Comparison of ENCODE assay signal across 33 cellular contexts in the genomic region with DNA sequence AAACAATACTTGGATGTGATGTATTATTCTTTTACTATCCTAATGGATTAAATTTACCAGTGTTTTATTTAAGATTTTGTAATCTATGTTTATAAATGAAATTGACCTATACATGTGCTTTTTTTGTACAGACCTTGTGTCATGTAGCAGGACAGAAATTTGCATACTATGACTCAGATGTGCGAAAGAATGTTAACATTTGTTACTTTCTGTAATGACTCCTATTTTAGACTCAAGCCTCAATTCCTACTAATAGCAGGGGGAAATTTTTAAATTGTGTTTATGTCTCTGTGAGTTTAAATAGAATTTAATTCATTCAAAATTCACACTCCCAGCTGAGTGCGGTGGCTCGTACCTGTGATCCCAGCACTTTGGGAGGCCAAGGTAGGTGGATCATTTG. TPM values are rescaled to one million over a fixed set of nuclear protein-coding genes. Genes with fewer than 3 reads are reported as not detected.
DNase-seq lines count a peak whose midpoint lies in the region; ATAC-seq, FAIRE-seq and TF ChIP-seq lines count a peak whose summit lies in the region.
"Had no signal": no experiment of that assay in that cellular context is flagged by ENCODE, and none has a peak within 500 bp of the region (broad histone marks: within the 10 kb centered on the region; RNA-seq: fewer than 3 reads in every experiment).

No MANE protein-coding gene starts in this region.

- no peaks in the 10 kb centered on the region for H3K36me3 Mint-ChIP-seq in immature natural killer cell
- H3K36me3 Mint-ChIP-seq in mesothelial cell of epicardium, result no peaks in the 10 kb centered on the region
- H3K36me3 Mint-ChIP-seq: activated CD8-positive, alpha-beta memory T cell treated with anti-CD3 and anti-CD28 coated beads, Interleukin-2, amount 10 ng/mL, durations not matched to agents 7 days and 5 days; activated naive CD4-positive, alpha-beta T cell treated with anti-CD3 and anti-CD28 coated beads, Interleukin-2, amount 10 ng/mL, durations not matched to agents 7 days and 5 days; IgD-negative memory B cell had no signal

- H3K9me3 Mint-ChIP-seq in immature natural killer cell (no peaks in the 10 kb centered on the region), mesothelial cell of epicardium (no peaks in the 10 kb centered on the region)
- H3K9me3 Mint-ChIP-seq: activated naive CD4-positive, alpha-beta T cell treated with anti-CD3 and anti-CD28 coated beads, Interleukin-2, amount 10 ng/mL, durations not matched to agents 7 days and 5 days; IgD-negative memory B cell had no signal

- no peak for TF ChIP-seq EP300 in tibial nerve (IDR thresholded peaks at IDR 0.05)

- no peak for TF ChIP-seq CTCF in GM10266 (IDR thresholded peaks at IDR 0.05; ENCODE audit: control insufficient read depth, insufficient read depth, low read depth, missing control alignments)
- TF ChIP-seq CTCF in tibial nerve (IDR thresholded peaks at IDR 0.05), result no peak
- no peak for TF ChIP-seq CTCF in mesothelial cell of epicardium (IDR thresholded peaks at IDR 0.05; ENCODE audit: unreplicated experiment)

- DNase-seq in ELR (ENCODE audit: low read depth) (peak; percentile 13), GM10266 (ENCODE audit: extremely low spot score) (peak; percentile 66), tibial nerve (ENCODE audit: low spot score in 2 of 2) (no peak), small intestine (no peak), immature natural killer cell (no peak), mesothelial cell of epicardium (ENCODE audit: low spot score in 2 of 2, unreplicated experiment in 2 of 2) (no peak)
- DNase-seq: activated CD4-positive, alpha-beta T cell treated with anti-CD3 and anti-CD28 coated beads for 4 hours; activated CD8-positive, alpha-beta memory T cell treated with anti-CD3 and anti-CD28 coated beads, Interleukin-2, amount 10 ng/mL, durations not matched to agents 7 days and 5 days; activated naive CD4-positive, alpha-beta T cell treated with anti-CD3 and anti-CD28 coated beads, Interleukin-2, amount 10 ng/mL, durations not matched to agents 7 days and 5 days; effector memory CD4-positive, alpha-beta T cell; erythroblast; GF-D8; HCEC 1CT; heart left ventricle; kidney glomerular epithelial cell; NCI-H1092 treated with DMSO at 0.1 percent for 48 hours; NCI-H1930; NCI-H524 treated with DMSO at 0.1 percent for 48 hours; ovary; PC-9; retina; T-helper 2 cell had no signal

- H3K27ac ChIP-seq in tibial nerve (no peak overlapping the region), small intestine (ENCODE audit: low read depth in 1 of 2, low read length in 1 of 2) (no peak overlapping the region)
- H3K27ac ChIP-seq: BLaER1, heart left ventricle, ovary, PC-9 had no signal

- H3K36me3 ChIP-seq in tibial nerve (no peaks in the 10 kb centered on the region), small intestine (ENCODE audit: control insufficient read depth in 2 of 2, insufficient read depth in 2 of 2, low read length in 2 of 2) (no peaks in the 10 kb centered on the region)
- H3K36me3 ChIP-seq: BLaER1, heart left ventricle, ovary had no signal

- no peak for TF ChIP-seq POLR2A in tibial nerve (IDR thresholded peaks at IDR 0.05)

- 88 to 90% methylated on average over 3 of the region's 3 CpGs for WGBS in tibial nerve, 2 donors
- WGBS in small intestine, 3 donors, result 79 to 92% (median 88%) methylated on average over 3 of the region's 3 CpGs

- peaks cover 0 to 5% (median 0%) of the 10 kb centered on the region in 3 donors for H3K27me3 Mint-ChIP-seq in immature natural killer cell (ENCODE audit: low read depth in 3 of 3)
- peaks cover 10% of the 10 kb centered on the region for H3K27me3 Mint-ChIP-seq in mesothelial cell of epicardium (ENCODE audit: low read depth)

- H3K27me3 ChIP-seq in tibial nerve (no peaks in the 10 kb centered on the region), small intestine (ENCODE audit: control insufficient read depth in 2 of 2, insufficient read depth in 2 of 2, low read length in 2 of 2) (no peaks in the 10 kb centered on the region)
- H3K27me3 ChIP-seq: BLaER1, ovary had no signal

- H3K4me3 ChIP-seq in tibial nerve (no peak overlapping the region), small intestine (ENCODE audit: low read depth in 1 of 2, low read length in 2 of 2) (no peak overlapping the region)
- H3K4me3 ChIP-seq: BLaER1, heart left ventricle, ovary, PC-9 had no signal

- H3K9me3 ChIP-seq in tibial nerve, result no peaks in the 10 kb centered on the region
- no peaks in the 10 kb centered on the region for H3K9me3 ChIP-seq in small intestine (ENCODE audit: control insufficient read depth, low read depth)
- H3K9me3 ChIP-seq: heart left ventricle, ovary had no signal

- H3K4me3 Mint-ChIP-seq in immature natural killer cell, result no peak overlapping the region
- no peak overlapping the region for H3K4me3 Mint-ChIP-seq in mesothelial cell of epicardium
- H3K4me3 Mint-ChIP-seq: activated CD8-positive, alpha-beta memory T cell treated with anti-CD3 and anti-CD28 coated beads, Interleukin-2, amount 10 ng/mL, durations not matched to agents 7 days and 5 days; activated naive CD4-positive, alpha-beta T cell treated with anti-CD3 and anti-CD28 coated beads, Interleukin-2, amount 10 ng/mL, durations not matched to agents 7 days and 5 days; IgD-negative memory B cell had no signal

- no peaks in the 10 kb centered on the region for H3K4me1 Mint-ChIP-seq in immature natural killer cell
- no peaks in the 10 kb centered on the region for H3K4me1 Mint-ChIP-seq in mesothelial cell of epicardium
- H3K4me1 Mint-ChIP-seq: activated CD8-positive, alpha-beta memory T cell treated with anti-CD3 and anti-CD28 coated beads, Interleukin-2, amount 10 ng/mL, durations not matched to agents 7 days and 5 days; activated naive CD4-positive, alpha-beta T cell treated with anti-CD3 and anti-CD28 coated beads, Interleukin-2, amount 10 ng/mL, durations not matched to agents 7 days and 5 days had no signal

- FAIRE-seq in small intestine (lab: Jason Lieb, UNC), result no peak
- FAIRE-seq: bronchial epithelial cell, colon, GM19239 had no signal

- peak; percentile 60 for ATAC-seq in GM21360 (IDR thresholded peaks at IDR 0.05; ENCODE audit: unreplicated experiment)
- ATAC-seq in HG03432 (IDR thresholded peaks at IDR 0.05; ENCODE audit: unreplicated experiment), result peak; percentile 68
- ATAC-seq: activated CD8-positive, alpha-beta memory T cell treated with anti-CD3 and anti-CD28 coated beads, Interleukin-2, amount 10 ng/mL, durations not matched to agents 7 days and 5 days; heart left ventricle; Right ventricle myocardium inferior; SK-N-SH treated with all-trans-retinoic acid at 6 μM for 48 hours had no signal

- H3K4me1 ChIP-seq in tibial nerve (no peaks in the 10 kb centered on the region), small intestine (ENCODE audit: control insufficient read depth in 2 of 2, insufficient read depth in 1 of 2, low read depth in 1 of 2, low read length in 1 of 2) (no peaks in the 10 kb centered on the region)
- H3K4me1 ChIP-seq: BLaER1, heart left ventricle had no signal

- H3K27ac Mint-ChIP-seq in immature natural killer cell (no peak overlapping the region), mesothelial cell of epicardium (no peak overlapping the region)
- H3K27ac Mint-ChIP-seq: activated CD8-positive, alpha-beta memory T cell treated with anti-CD3 and anti-CD28 coated beads, Interleukin-2, amount 10 ng/mL, durations not matched to agents 7 days and 5 days; activated naive CD4-positive, alpha-beta T cell treated with anti-CD3 and anti-CD28 coated beads, Interleukin-2, amount 10 ng/mL, durations not matched to agents 7 days and 5 days; IgD-negative memory B cell had no signal

RNA-seq across cellular contexts. Expression of a gene that starts 21.8 kb away (rescaled TPM):
- total RNA-seq in tibial nerve (1 to 10 TPM in 2 of 4 donors, under 1 TPM in 1, not detected in 1; 0.30 to 3.1 (median 2.2) TPM), mesothelial cell of epicardium (0.20 to 0.31 TPM (median 0.20 TPM) in 3 replicates)
- polyA plus RNA-seq in small intestine (under 1 TPM; under 0.01 to 0.63 (median under 0.01) TPM), immature natural killer cell (1 to 10 TPM in 1 of 3 donors, under 1 TPM in 2; 0.34 to 1.1 (median 0.58) TPM)
- total RNA-seq: bronchial epithelial cell, fibroblast of villous mesenchyme had no signal
- polyA plus RNA-seq: AG04450, IgD-negative memory B cell had no signal

RNA-seq across cellular contexts. Expression of a gene that starts 23.8 kb away (rescaled TPM):
- total RNA-seq in tibial nerve, result 10 to 100 TPM; 42.7 to 68.1 (median 64.5) TPM
- 10 to 100 TPM; 13.9 to 16.2 (median 14.0) TPM for polyA plus RNA-seq in small intestine
- 10 to 100 TPM; 16.3 to 32.3 (median 24.5) TPM for polyA plus RNA-seq in immature natural killer cell
- 79.7 to 82.2 TPM (median 81.6 TPM) in 3 replicates for total RNA-seq in mesothelial cell of epicardium

Comparison
In these comparisons a context has a peak if more than half of its experiments do, and no peak if none do; other contexts are left out.
1. DNase-seq: peak in ELR (single experiment) and GM10266 (single experiment); none in tibial nerve (0 of 2), small intestine (single experiment), immature natural killer cell (0 of 3) and mesothelial cell of epicardium (0 of 2).